ENCODE assay signal across 1 cellular context in genomic region chr9:133876144-133876543, GRCh38.
TF ChIP-seq lines count a peak whose summit lies in the region.

No MANE protein-coding gene starts in this region.

TF ChIP-seq in H1, 55 proteins besides CTCF, POLR2A, EP300 and RAD21:
- peak; percentile 74; the same call in 1 of the 2 replicates for TF ChIP-seq GABPA (IDR thresholded peaks at IDR 0.05; ENCODE audit: borderline replicate concordance, insufficient read depth, low read length)
- TF ChIP-seq CREB1 (IDR thresholded peaks at IDR 0.05), result peak; percentile 45; the same call in 1 of the 2 replicates
- TF ChIP-seq POLR2AphosphoS5 (IDR thresholded peaks at IDR 0.05; ENCODE audit: low read depth, low read length), result no peak
- TF ChIP-seq FOSL1 (IDR thresholded peaks at IDR 0.05; ENCODE audit: insufficient read depth, low read depth, low read length), result no peak
- 0 out of 2 replicates have a peak, but pooled peaks have one; percentile 25 for TF ChIP-seq ATF2 (IDR thresholded peaks at IDR 0.05; ENCODE audit: low read length)
- TF ChIP-seq SP2 (IDR thresholded peaks at IDR 0.05; ENCODE audit: low read length), result no peak
- no peak for TF ChIP-seq TEAD4 (IDR thresholded peaks at IDR 0.05; ENCODE audit: low read depth, low read length)
- no peak for TF ChIP-seq ASH2L (IDR thresholded peaks at IDR 0.05; ENCODE audit: low read length)
- no peak for TF ChIP-seq EGR1 (IDR thresholded peaks at IDR 0.05; ENCODE audit: borderline replicate concordance, low read depth, low read length)
- no peak for TF ChIP-seq POU5F1 (IDR thresholded peaks at IDR 0.05; ENCODE audit: low read depth, low read length)
- TF ChIP-seq BACH1 (IDR thresholded peaks at IDR 0.05; ENCODE audit: low read length), result 0 out of 2 replicates have a peak, but pooled peaks have one; percentile 9
- TF ChIP-seq MAX (IDR thresholded peaks at IDR 0.05), result 0 out of 2 replicates have a peak, but pooled peaks have one; percentile 23
TF ChIP-seq in H1: peak in this region for 5.
